In genomic region chr15:40764766-40765136, GRCh38 we compare ENCODE assay signal across 8 cellular contexts. TPM values are rescaled to one million over a fixed set of nuclear protein-coding genes. Genes with fewer than 3 reads are reported as not detected.
DNase-seq lines count a peak whose midpoint lies in the region; ATAC-seq and TF ChIP-seq lines count a peak whose summit lies in the region.

No MANE protein-coding gene starts in this region.

- H3K27ac ChIP-seq in adrenal gland (peak overlapping the region; percentile 25 to 88 (median 60)), liver (ENCODE audit: low read depth in 1 of 2, low read length in 2 of 2) (peak overlapping the region; percentile 89 to 93), thymus (ENCODE audit: low read depth) (peak overlapping the region; percentile 81)

- no peak for TF ChIP-seq RAD21 in liver (IDR thresholded peaks at IDR 0.05)

- TF ChIP-seq CTCF in adrenal gland (IDR thresholded peaks at IDR 0.05) = no peak
- TF ChIP-seq CTCF in liver (IDR thresholded peaks at IDR 0.05; ENCODE audit: low read depth, low read length, missing input control) = no peak

- ATAC-seq in GM21825 (IDR thresholded peaks at IDR 0.05; ENCODE audit: unreplicated experiment) = no peak
- ATAC-seq in activated CD4-positive, CD25-positive, alpha-beta regulatory T cell treated with anti-CD3 and anti-CD28 coated beads, Interleukin-2, amount 50 U/mL, for 24 hours = no peak

- H3K27me3 ChIP-seq in adrenal gland = no peaks in the 10 kb centered on the region
- no peaks in the 10 kb centered on the region for H3K27me3 ChIP-seq in liver (ENCODE audit: control insufficient read depth in 4 of 4, insufficient read depth in 4 of 4, low read length in 3 of 4)
- H3K27me3 ChIP-seq in thymus (ENCODE audit: control insufficient read depth, insufficient read depth) = no peaks in the 10 kb centered on the region

- DNase-seq in activated CD8-positive, alpha-beta memory T cell treated with anti-CD3 and anti-CD28 coated beads, Interleukin-2, amount 50 U/mL, for 48 hours = peak; percentile 65
- DNase-seq in activated CD8-positive, alpha-beta memory T cell treated with anti-CD3 and anti-CD28 coated beads for 24 hours = no peak
- DNase-seq in adrenal gland = no peak
- no peak for DNase-seq in activated CD4-positive, alpha-beta T cell treated with anti-CD3 and anti-CD28 coated beads, Interleukin-2, amount 50 U/mL, for 1 hour

- H3K9me3 ChIP-seq in adrenal gland (replicated peaks in 1 of 3) = no peaks in the 10 kb centered on the region
- H3K9me3 ChIP-seq in liver (ENCODE audit: control insufficient read depth in 4 of 4, low read length in 3 of 4) = no peaks in the 10 kb centered on the region
- H3K9me3 ChIP-seq in thymus (ENCODE audit: control insufficient read depth) = no peaks in the 10 kb centered on the region

- intact Hi-C loops in adrenal gland (cut with DNase I) = no loop called here

- H3K4me3 ChIP-seq in adrenal gland (peak overlapping the region in 2 of 4 donors; percentile 9 to 52), liver (ENCODE audit: low read depth in 1 of 3, low read length in 3 of 3) (peak overlapping the region; percentile 54 to 93 (median 78)), thymus (ENCODE audit: low read length) (peak overlapping the region; percentile 65)

- H3K36me3 ChIP-seq in adrenal gland (replicated peaks in 1 of 2) = no peaks in the 10 kb centered on the region
- H3K36me3 ChIP-seq in liver (ENCODE audit: control insufficient read depth in 4 of 4, insufficient read depth in 3 of 4, low read depth in 1 of 4, low read length in 3 of 4) = peaks cover 0 to 18% (median 5%) of the 10 kb centered on the region in 4 donors
- H3K36me3 ChIP-seq in thymus (ENCODE audit: control insufficient read depth, insufficient read depth) = peaks cover 16% of the 10 kb centered on the region

- no peak for TF ChIP-seq POLR2A in adrenal gland (IDR thresholded peaks at IDR 0.05)

- H3K4me1 ChIP-seq in adrenal gland (replicated peaks in 1 of 2) = peaks cover 45 to 53% of the 10 kb centered on the region in 2 donors
- peaks cover 6 to 45% (median 22%) of the 10 kb centered on the region in 4 donors for H3K4me1 ChIP-seq in liver (ENCODE audit: control insufficient read depth in 4 of 4, insufficient read depth in 4 of 4, low read length in 3 of 4)
- peaks cover 33% of the 10 kb centered on the region for H3K4me1 ChIP-seq in thymus (ENCODE audit: control insufficient read depth, insufficient read depth, low read length)

- WGBS in adrenal gland, 4 donors = 30 to 38% (median 35%) methylated on average over 4 to 6 of the region's 6 CpGs
- WGBS in liver = 13% methylated on average over 6 of the region's 6 CpGs
- WGBS in thymus = 74% methylated on average over 6 of the region's 6 CpGs

- H3K9ac ChIP-seq in liver (ENCODE audit: low read depth in 1 of 2, low read length in 2 of 2) = peak overlapping the region; percentile 82 to 88

TF ChIP-seq in liver, 16 proteins besides CTCF, POLR2A, EP300 and RAD21:
- TF ChIP-seq FOXA2 (IDR thresholded peaks at IDR 0.05) (no peak), HNF4A (conservative IDR thresholded peaks at IDR 0.05) (no peak), YY1 (IDR thresholded peaks at IDR 0.05) (no peak), ATF3 (IDR thresholded peaks at IDR 0.05) (no peak), NR2F2 (IDR thresholded peaks at IDR 0.05) (no peak), ZBTB33 (IDR thresholded peaks at IDR 0.05) (no peak), TAF1 (conservative IDR thresholded peaks at IDR 0.05) (no peak), EGR1 (IDR thresholded peaks at IDR 0.05; ENCODE audit: low read depth in 2 of 2) (no peak), RXRA (IDR thresholded peaks at IDR 0.05) (no peak), GABPA (IDR thresholded peaks at IDR 0.05 in 1 of 2, conservative IDR thresholded peaks at IDR 0.05 in 1 of 2) (no peak), JUND (IDR thresholded peaks at IDR 0.05) (no peak), FOXA1 (IDR thresholded peaks at IDR 0.05) (no peak)
- TF ChIP-seq, protein P1, sequence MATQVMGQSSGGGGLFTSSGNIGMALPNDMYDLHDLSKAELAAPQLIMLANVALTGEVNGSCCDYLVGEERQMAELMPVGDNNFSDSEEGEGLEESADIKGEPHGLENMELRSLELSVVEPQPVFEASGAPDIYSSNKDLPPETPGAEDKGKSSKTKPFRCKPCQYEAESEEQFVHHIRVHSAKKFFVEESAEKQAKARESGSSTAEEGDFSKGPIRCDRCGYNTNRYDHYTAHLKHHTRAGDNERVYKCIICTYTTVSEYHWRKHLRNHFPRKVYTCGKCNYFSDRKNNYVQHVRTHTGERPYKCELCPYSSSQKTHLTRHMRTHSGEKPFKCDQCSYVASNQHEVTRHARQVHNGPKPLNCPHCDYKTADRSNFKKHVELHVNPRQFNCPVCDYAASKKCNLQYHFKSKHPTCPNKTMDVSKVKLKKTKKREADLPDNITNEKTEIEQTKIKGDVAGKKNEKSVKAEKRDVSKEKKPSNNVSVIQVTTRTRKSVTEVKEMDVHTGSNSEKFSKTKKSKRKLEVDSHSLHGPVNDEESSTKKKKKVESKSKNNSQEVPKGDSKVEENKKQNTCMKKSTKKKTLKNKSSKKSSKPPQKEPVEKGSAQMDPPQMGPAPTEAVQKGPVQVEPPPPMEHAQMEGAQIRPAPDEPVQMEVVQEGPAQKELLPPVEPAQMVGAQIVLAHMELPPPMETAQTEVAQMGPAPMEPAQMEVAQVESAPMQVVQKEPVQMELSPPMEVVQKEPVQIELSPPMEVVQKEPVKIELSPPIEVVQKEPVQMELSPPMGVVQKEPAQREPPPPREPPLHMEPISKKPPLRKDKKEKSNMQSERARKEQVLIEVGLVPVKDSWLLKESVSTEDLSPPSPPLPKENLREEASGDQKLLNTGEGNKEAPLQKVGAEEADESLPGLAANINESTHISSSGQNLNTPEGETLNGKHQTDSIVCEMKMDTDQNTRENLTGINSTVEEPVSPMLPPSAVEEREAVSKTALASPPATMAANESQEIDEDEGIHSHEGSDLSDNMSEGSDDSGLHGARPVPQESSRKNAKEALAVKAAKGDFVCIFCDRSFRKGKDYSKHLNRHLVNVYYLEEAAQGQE (IDR thresholded peaks at IDR 0.05) = no peak
- TF ChIP-seq, protein P2, sequence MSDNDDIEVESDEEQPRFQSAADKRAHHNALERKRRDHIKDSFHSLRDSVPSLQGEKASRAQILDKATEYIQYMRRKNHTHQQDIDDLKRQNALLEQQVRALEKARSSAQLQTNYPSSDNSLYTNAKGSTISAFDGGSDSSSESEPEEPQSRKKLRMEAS (IDR thresholded peaks at IDR 0.05) = no peak

RNA-seq across cellular contexts. Expression of gene GCHFR, which starts 0.9 kb away (rescaled TPM):
- 10 to 100 TPM; 11.9 to 77.3 (median 20.1) TPM for total RNA-seq in adrenal gland
- 10 to 100 TPM in 2 of 3 donors, 1 to 10 TPM in 1; 6.1 to 27.0 (median 23.6) TPM for polyA plus RNA-seq in adrenal gland
- 10 to 100 TPM; 50.5 to 58.7 TPM for total RNA-seq in liver
- polyA plus RNA-seq in liver = 100 to 1,000 TPM; 178 to 229 TPM
- 33.7 TPM for polyA plus RNA-seq in thymus

RNA-seq across cellular contexts. Expression of gene C15orf62, which starts 5.0 kb away (rescaled TPM):
- 1 to 10 TPM in 1 of 8 donors, under 1 TPM in 3, not detected in 4; 0.25 to 1.1 (median 0.54) TPM for total RNA-seq in adrenal gland
- polyA plus RNA-seq in adrenal gland = under 1 TPM; 0.07 to 0.97 (median 0.27) TPM
- total RNA-seq in liver = under 1 TPM; 0.19 to 0.92 TPM
- under 1 TPM; 0.43 to 0.75 TPM for polyA plus RNA-seq in liver
- 1.8 TPM for polyA plus RNA-seq in thymus

RNA-seq across cellular contexts. Expression of gene RMDN3, which starts 9.7 kb away (rescaled TPM):
- total RNA-seq in adrenal gland (10 to 100 TPM; 25.5 to 50.1 (median 34.2) TPM), liver (10 to 100 TPM; 27.5 to 32.5 TPM)
- polyA plus RNA-seq in adrenal gland (10 to 100 TPM; 19.2 to 45.4 (median 22.4) TPM), liver (10 to 100 TPM; 27.8 to 33.8 TPM), thymus (27.0 TPM)

RNA-seq across cellular contexts. Expression of gene ZFYVE19, which starts 42.1 kb away (rescaled TPM):
- total RNA-seq in adrenal gland (10 to 100 TPM; 11.0 to 35.1 (median 28.8) TPM), liver (10 to 100 TPM; 10.4 to 41.2 TPM)
- polyA plus RNA-seq in adrenal gland (10 to 100 TPM; 12.0 to 25.3 (median 24.1) TPM), liver (10 to 100 TPM; 18.4 to 21.0 TPM), thymus (43.5 TPM)

RNA-seq across cellular contexts. Expression of gene DNAJC17, which starts 42.5 kb away (rescaled TPM):
- total RNA-seq in adrenal gland = 10 to 100 TPM; 27.4 to 88.6 (median 39.4) TPM
- 100 to 1,000 TPM in 2 of 3 donors, 10 to 100 TPM in 1; 33.0 to 174 (median 170) TPM for polyA plus RNA-seq in adrenal gland
- total RNA-seq in liver = 10 to 100 TPM in 1 of 2 donors, 1 to 10 TPM in 1; 10.0 to 13.8 TPM
- 10 to 100 TPM; 25.9 to 32.5 TPM for polyA plus RNA-seq in liver
- 62.9 TPM for polyA plus RNA-seq in thymus
